7 cellular contexts compared by ENCODE assay signal in the genomic region with DNA sequence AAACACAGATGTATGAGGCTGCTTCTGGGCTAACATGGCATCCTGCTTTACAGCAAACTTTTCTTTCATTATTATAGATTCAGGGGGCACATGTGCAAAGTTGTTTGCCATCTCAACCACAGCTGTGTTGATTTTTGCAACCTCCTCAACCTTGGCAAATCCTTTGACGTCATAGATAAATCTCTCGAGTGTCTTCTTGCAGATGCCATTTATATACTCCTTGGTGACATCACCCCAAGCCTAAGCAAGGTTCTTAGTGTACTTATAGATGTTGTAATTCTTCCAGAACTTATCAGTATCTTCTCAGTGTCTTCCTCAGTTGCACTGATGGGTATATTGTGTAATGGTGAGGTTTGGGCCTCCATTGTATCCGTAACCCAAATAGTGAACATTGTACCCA.
"Had no signal": no experiment of that assay in that cellular context is flagged by ENCODE, and none has a peak within 500 bp of the region (broad histone marks: within the 10 kb centered on the region; RNA-seq: fewer than 3 reads in every experiment).

No MANE protein-coding gene starts in this region.

- H3K4me3 ChIP-seq: GM23338 had no signal

- FAIRE-seq: H1, H54, HTR-8/SVneo had no signal

- ATAC-seq: GM23338 had no signal

- H2AFZ ChIP-seq: GM23338 had no signal

- H3K4me2 ChIP-seq: GM23338 had no signal

- DNase-seq: H9, HCEC 1CT, KG1 had no signal
